ENCODE assay signal across 8 cellular contexts in genomic region chr3:136751259-136752045, GRCh38. TPM values are rescaled to one million over a fixed set of nuclear protein-coding genes. Genes with fewer than 3 reads are reported as not detected.
A peak's percentile ranks its signal among the peaks of the same experiment; 100 is the strongest.
DNase-seq lines count a peak whose midpoint lies in the region; ATAC-seq and TF ChIP-seq lines count a peak whose summit lies in the region.

No MANE protein-coding gene starts in this region.

- intact Hi-C loops in left lung (cut with DNase I) = loop anchor here in 1 of 2 donors (5.0 kb wide), 2 partner anchors 204 to 674 kb away; no protein-coding TSS in a partner anchor

- no peak for TF ChIP-seq CTCF in coronary artery (IDR thresholded peaks at IDR 0.05)
- TF ChIP-seq CTCF in left lung (IDR thresholded peaks at IDR 0.05) = no peak

- no peaks in the 10 kb centered on the region for H3K36me3 ChIP-seq in left lung

- H3K27me3 ChIP-seq in left lung = no peaks in the 10 kb centered on the region

- H3K9me3 ChIP-seq in left lung = no peaks in the 10 kb centered on the region

- H3K4me3 ChIP-seq in coronary artery (peak overlapping the region; percentile 97), left lung (peak overlapping the region; percentile 51 to 54)

- DNase-seq in NCI-H526 (lab: John Stamatoyannopoulos, UW) = peak; percentile 76 to 94
- peak; percentile 55 for DNase-seq in activated CD4-positive, alpha-beta T cell treated with anti-CD3 and anti-CD28 coated beads, Interleukin-2, amount 50 U/mL, for 1 hour
- peak; percentile 85 for DNase-seq in coronary artery (ENCODE audit: low spot score)
- DNase-seq in left lung = peak; percentile 75 to 93
- DNase-seq in stimulated activated CD4-positive, alpha-beta T cell treated with anti-CD3 and anti-CD28 coated beads, Interleukin-2, amount 100 ng/mL, for 48 hours = peak; percentile 50

- peaks cover 24 to 54% of the 10 kb centered on the region in 2 donors for H3K4me1 ChIP-seq in left lung

- H3K27ac ChIP-seq in coronary artery = peak overlapping the region; percentile 99 to 100
- peak overlapping the region; percentile 92 to 100 for H3K27ac ChIP-seq in left lung

- ATAC-seq in GM18498 (IDR thresholded peaks at IDR 0.05; ENCODE audit: unreplicated experiment) = peak; percentile 24
- ATAC-seq in HG03108 (IDR thresholded peaks at IDR 0.05; ENCODE audit: unreplicated experiment) = peak; percentile 11
- ATAC-seq in left lung = peak; percentile 31
- ATAC-seq in GM18517 (IDR thresholded peaks at IDR 0.05; ENCODE audit: unreplicated experiment) = no peak

RNA-seq across cellular contexts. Expression of gene STAG1, which starts 0.7 kb away (rescaled TPM):
- total RNA-seq in left lung = 10 to 100 TPM; 29.6 to 41.4 TPM
